ENCODE assay signal across 1 cellular context in genomic region chr10:79172881-79173280, GRCh38.
TF ChIP-seq lines count a peak whose summit lies in the region.

No MANE protein-coding gene starts in this region.

TF ChIP-seq in IMR-90, 13 proteins besides CTCF, POLR2A, EP300 and RAD21 (continued from another document):
- TF ChIP-seq NFE2L2 (IDR thresholded peaks at IDR 0.05; ENCODE audit: low read depth, low read length) (no peak), MAFK (IDR thresholded peaks at IDR 0.05; ENCODE audit: low read depth, low read length) (no peak), ELK1 (IDR thresholded peaks at IDR 0.05; ENCODE audit: borderline replicate concordance, low read depth, low read length) (no peak), SMC3 (IDR thresholded peaks at IDR 0.05; ENCODE audit: low read depth, low read length) (no peak), BHLHE40 (IDR thresholded peaks at IDR 0.05; ENCODE audit: low read depth, low read length) (no peak), RFX5 (IDR thresholded peaks at IDR 0.05; ENCODE audit: low read depth, low read length) (no peak), CHD1 (IDR thresholded peaks at IDR 0.05; ENCODE audit: low read depth, low read length) (no peak), FOS (IDR thresholded peaks at IDR 0.05; ENCODE audit: low read depth, low read length) (no peak), CEBPB (IDR thresholded peaks at IDR 0.05; ENCODE audit: low read depth, low read length) (no peak)
TF ChIP-seq in IMR-90: peak in this region for 0.
